In the genomic region with DNA sequence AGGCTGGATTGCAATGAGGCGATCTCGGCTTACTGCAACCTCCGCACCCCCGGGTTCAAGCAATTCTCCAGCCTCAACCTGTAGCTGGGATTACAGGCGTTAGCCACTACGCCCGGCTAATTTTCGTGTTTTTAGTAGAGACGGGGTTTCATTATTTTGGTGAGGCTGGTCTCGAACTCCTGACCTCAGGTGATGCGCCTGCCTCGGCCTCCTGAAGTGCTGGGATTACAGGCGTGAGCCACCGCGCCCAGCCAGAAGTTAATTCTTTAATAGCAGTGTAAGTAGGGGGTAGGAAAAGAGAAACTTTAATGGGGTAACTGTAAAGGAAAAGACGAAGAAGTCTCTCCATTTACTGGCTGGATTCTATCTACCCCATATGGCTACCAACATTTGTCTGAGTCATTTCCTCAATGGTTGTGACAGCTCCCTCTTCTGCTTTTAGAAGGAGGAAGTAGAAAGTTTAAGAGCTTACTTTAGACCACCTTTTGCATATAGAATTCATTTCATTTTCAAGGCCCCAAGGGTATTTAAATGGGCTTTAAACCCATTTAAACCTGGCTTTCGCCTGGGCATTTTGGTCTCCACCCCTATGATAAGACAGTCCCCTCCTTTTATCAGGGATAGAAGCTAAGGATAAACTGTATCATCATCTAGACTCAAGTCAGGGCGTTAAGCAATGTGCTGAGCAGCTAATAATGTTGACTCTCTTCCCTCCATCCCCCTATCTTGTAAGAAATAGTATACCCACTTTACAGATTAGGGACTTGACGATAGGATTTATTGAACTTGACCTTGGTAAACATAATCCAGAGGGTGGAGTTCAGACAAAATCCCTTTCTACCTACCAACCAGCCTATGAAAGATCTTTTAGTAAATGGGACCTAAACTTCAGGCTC, we compare ENCODE assay signal across 8 cellular contexts. TPM values are rescaled to one million over a fixed set of nuclear protein-coding genes. Genes with fewer than 3 reads are reported as not detected.
A peak's percentile ranks its signal among the peaks of the same experiment; 100 is the strongest.
DNase-seq lines count a peak whose midpoint lies in the region; ATAC-seq, FAIRE-seq and TF ChIP-seq lines count a peak whose summit lies in the region.

No MANE protein-coding gene starts in this region.

- H3K27ac ChIP-seq in kidney (ENCODE audit: low read depth in 2 of 2, low read length in 2 of 2) (peak overlapping the region; percentile 83 to 84), thoracic aorta (peak overlapping the region; percentile 77 to 83)

- TF ChIP-seq CTCF in GM13976 (IDR thresholded peaks at IDR 0.05; ENCODE audit: borderline replicate concordance, control extremely low read depth, extremely low read depth, insufficient read depth, missing control alignments) (no peak), kidney (IDR thresholded peaks at IDR 0.05; ENCODE audit: borderline replicate concordance, extremely low read depth, insufficient read depth) (no peak), thoracic aorta (IDR thresholded peaks at IDR 0.05) (no peak)

- peaks cover 29% of the 10 kb centered on the region for H3K36me3 Mint-ChIP-seq in activated naive CD8-positive, alpha-beta T cell treated with anti-CD3 and anti-CD28 coated beads for 36 hours

- peak overlapping the region; percentile 90 for H3K4me3 Mint-ChIP-seq in activated naive CD8-positive, alpha-beta T cell treated with anti-CD3 and anti-CD28 coated beads for 36 hours

- H3K9me3 ChIP-seq in kidney (ENCODE audit: control insufficient read depth in 1 of 2, low read length in 2 of 2) (no peaks in the 10 kb centered on the region), thoracic aorta (no peaks in the 10 kb centered on the region)

- H3K36me3 ChIP-seq in kidney (ENCODE audit: control insufficient read depth in 1 of 2, insufficient read depth in 2 of 2, low read length in 2 of 2) (peaks cover 0 to 9% of the 10 kb centered on the region in 2 donors), thoracic aorta (peaks cover 3% of the 10 kb centered on the region)

- peaks cover 48% of the 10 kb centered on the region for H3K4me1 Mint-ChIP-seq in activated naive CD8-positive, alpha-beta T cell treated with anti-CD3 and anti-CD28 coated beads for 36 hours

- no peaks in the 10 kb centered on the region for H3K27me3 ChIP-seq in thoracic aorta (replicated peaks; ENCODE audit: insufficient read depth)

- no peaks in the 10 kb centered on the region for H3K9me3 Mint-ChIP-seq in activated naive CD8-positive, alpha-beta T cell treated with anti-CD3 and anti-CD28 coated beads for 36 hours

- peak overlapping the region; percentile 98 for H3K27ac Mint-ChIP-seq in activated naive CD8-positive, alpha-beta T cell treated with anti-CD3 and anti-CD28 coated beads for 36 hours

- H3K27me3 Mint-ChIP-seq in activated naive CD8-positive, alpha-beta T cell treated with anti-CD3 and anti-CD28 coated beads for 36 hours = no peaks in the 10 kb centered on the region

- peak; percentile 26 for ATAC-seq in HG03175 (IDR thresholded peaks at IDR 0.05; ENCODE audit: unreplicated experiment)
- no peak for ATAC-seq in thoracic aorta (ENCODE audit: insufficient number of reproducible peaks, low FRiP score, low read depth)

- peak overlapping the region; percentile 61 to 72 for H3K9ac ChIP-seq in kidney (ENCODE audit: low read length in 2 of 2)

- peak overlapping the region; percentile 60 to 69 for H3K4me3 ChIP-seq in kidney (ENCODE audit: low read length in 2 of 2)
- H3K4me3 ChIP-seq in thoracic aorta = peak overlapping the region; percentile 65

- peak; percentile 51 for DNase-seq in GM13976 (ENCODE audit: low spot score)
- DNase-seq in activated naive CD8-positive, alpha-beta T cell treated with anti-CD3 and anti-CD28 coated beads for 36 hours = no peak
- DNase-seq in kidney = no peak
- DNase-seq in thoracic aorta (ENCODE audit: low spot score) = no peak
- no peak for DNase-seq in NCI-H748 (lab: John Stamatoyannopoulos, UW; ENCODE audit: unreplicated experiment)
- DNase-seq in NCI-H510A (lab: John Stamatoyannopoulos, UW) = no peak
- no peak for DNase-seq in MV-4-11 (lab: John Stamatoyannopoulos, UW)

- FAIRE-seq in kidney (lab: Jason Lieb, UNC) = no peak

- in situ Hi-C loops in GM13976 (cut with MboI; ENCODE audit: low sequenced_read_pairs, unreplicated experiment) = loop anchor here (10.0 kb wide), 1 partner anchor 108 kb away; no protein-coding TSS in a partner anchor

- H3K4me1 ChIP-seq in kidney (ENCODE audit: control insufficient read depth in 1 of 2, insufficient read depth in 1 of 2, low read depth in 1 of 2, low read length in 2 of 2) (peaks cover 12 to 19% of the 10 kb centered on the region in 2 donors), thoracic aorta (ENCODE audit: control insufficient read depth in 1 of 2, low read depth in 2 of 2) (peaks cover 28 to 61% of the 10 kb centered on the region in 2 donors)

- intact Hi-C loops in kidney (cut with DNase I) = no loop called here

RNA-seq across cellular contexts. Expression of a gene that starts 1.1 kb away (rescaled TPM):
- 100 to 1,000 TPM; 268 to 269 TPM for total RNA-seq in activated naive CD8-positive, alpha-beta T cell treated with anti-CD3 and anti-CD28 coated beads for 36 hours
- total RNA-seq in kidney (154 TPM), thoracic aorta (100 to 1,000 TPM in 1 of 2 donors, 10 to 100 TPM in 1; 86.5 to 190 TPM)
- 53.2 TPM for polyA plus RNA-seq in kidney (ENCODE audit: insufficient read depth, low read depth, low replicate concordance)
